8 cellular contexts compared by ENCODE assay signal in the genomic region with DNA sequence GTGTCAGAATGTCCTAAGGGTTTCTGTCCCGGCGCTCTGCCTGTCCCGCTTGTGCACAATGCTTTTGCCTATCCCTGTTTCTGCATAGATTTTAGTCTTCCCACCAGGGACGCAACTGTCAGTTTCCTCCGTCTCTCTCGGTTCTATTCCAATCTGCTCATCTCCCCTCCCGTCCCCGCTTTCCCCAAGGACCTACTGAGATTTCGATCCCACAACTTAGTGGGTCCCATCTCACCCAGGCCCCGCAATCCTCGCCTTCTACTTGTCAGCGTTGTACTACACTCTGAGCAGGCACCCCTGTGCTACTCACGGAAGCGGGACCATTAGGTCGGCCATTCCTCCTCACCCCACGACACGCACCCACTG. TPM values are rescaled to one million over a fixed set of nuclear protein-coding genes. Genes with fewer than 3 reads are reported as not detected.
DNase-seq lines count a peak whose midpoint lies in the region; ATAC-seq lines count a peak whose summit lies in the region.

No MANE protein-coding gene starts in this region.

- H3K4me3 Mint-ChIP-seq in T-helper 2 cell treated with Interferon-gamma antibody and Interleukin-4, amounts not matched to agents 5 μg/mL and 100 μg/mL, for 36 hours, result peak overlapping the region; percentile 100
- peak overlapping the region; percentile 100 for H3K4me3 Mint-ChIP-seq in activated naive CD8-positive, alpha-beta T cell

- in situ Hi-C loops in KBM-7 (cut with MboI; ENCODE audit: low pct_unique_long_range_greater_than_20kb, low sequenced_read_pairs), result no loop called here

- peaks cover 58% of the 10 kb centered on the region for H3K36me3 Mint-ChIP-seq in T-helper 2 cell treated with Interferon-gamma antibody and Interleukin-4, amounts not matched to agents 5 μg/mL and 100 μg/mL, for 36 hours (ENCODE audit: low read depth)
- peaks cover 18% of the 10 kb centered on the region for H3K36me3 Mint-ChIP-seq in activated naive CD8-positive, alpha-beta T cell

- no peaks in the 10 kb centered on the region for H3K27me3 Mint-ChIP-seq in T-helper 2 cell treated with Interferon-gamma antibody and Interleukin-4, amounts not matched to agents 5 μg/mL and 100 μg/mL, for 36 hours (ENCODE audit: low read depth)
- no peaks in the 10 kb centered on the region for H3K27me3 Mint-ChIP-seq in activated naive CD8-positive, alpha-beta T cell

- H3K4me1 Mint-ChIP-seq in T-helper 2 cell treated with Interferon-gamma antibody and Interleukin-4, amounts not matched to agents 5 μg/mL and 100 μg/mL, for 36 hours (ENCODE audit: low read depth), result peaks cover 37% of the 10 kb centered on the region
- H3K4me1 Mint-ChIP-seq in activated naive CD8-positive, alpha-beta T cell (ENCODE audit: low read depth), result peaks cover 64% of the 10 kb centered on the region

- ATAC-seq in HG03025 (IDR thresholded peaks at IDR 0.05; ENCODE audit: low FRiP score, unreplicated experiment), result peak; percentile 61

- DNase-seq in T-helper 2 cell treated with Interferon-gamma antibody and Interleukin-4, amounts not matched to agents 5 μg/mL and 100 μg/mL, for 36 hours (ENCODE audit: low spot score), result no peak
- no peak for DNase-seq in T-helper 2 cell
- DNase-seq in KBM-7, result no peak
- DNase-seq in SKM-1 (lab: John Stamatoyannopoulos, UW; ENCODE audit: unreplicated experiment), result no peak

- no peaks in the 10 kb centered on the region for H3K9me3 Mint-ChIP-seq in T-helper 2 cell treated with Interferon-gamma antibody and Interleukin-4, amounts not matched to agents 5 μg/mL and 100 μg/mL, for 36 hours
- H3K9me3 Mint-ChIP-seq in activated naive CD8-positive, alpha-beta T cell (ENCODE audit: low read depth), result no peaks in the 10 kb centered on the region

- H3K27ac ChIP-seq in layer of hippocampus (ENCODE audit: low read depth, low read length) (peak overlapping the region; percentile 95), temporal lobe (ENCODE audit: low read depth, low read length) (peak overlapping the region; percentile 92)

- H3K27ac Mint-ChIP-seq in T-helper 2 cell treated with Interferon-gamma antibody and Interleukin-4, amounts not matched to agents 5 μg/mL and 100 μg/mL, for 36 hours, result peak overlapping the region; percentile 99
- H3K27ac Mint-ChIP-seq in activated naive CD8-positive, alpha-beta T cell, result peak overlapping the region; percentile 99

- H3K27me3 ChIP-seq in layer of hippocampus (ENCODE audit: control insufficient read depth, insufficient read depth, low read length), result no peaks in the 10 kb centered on the region

RNA-seq across cellular contexts. Expression of a gene that starts 0.5 kb away (rescaled TPM):
- 58.8 TPM for total RNA-seq in temporal lobe

RNA-seq across cellular contexts. Expression of a gene that starts 6.0 kb away (rescaled TPM):
- total RNA-seq in temporal lobe, result 15.0 TPM

RNA-seq across cellular contexts. Expression of a gene that starts 40.1 kb away (rescaled TPM):
- total RNA-seq in temporal lobe, result 0.49 TPM

RNA-seq across cellular contexts. Expression of a gene that starts 53.5 kb away (rescaled TPM):
- 17.0 TPM for total RNA-seq in temporal lobe

RNA-seq across cellular contexts. Expression of a gene that starts 57.8 kb away (rescaled TPM):
- total RNA-seq in temporal lobe, result 19.4 TPM
